22 cellular contexts compared by ENCODE assay signal in genomic region chr16:6701096-6701495, GRCh38.
DNase-seq lines count a peak whose midpoint lies in the region; ATAC-seq, FAIRE-seq and TF ChIP-seq lines count a peak whose summit lies in the region.
"Had no signal": no experiment of that assay in that cellular context is flagged by ENCODE, and none has a peak within 500 bp of the region (broad histone marks: within the 10 kb centered on the region; RNA-seq: fewer than 3 reads in every experiment).

No MANE protein-coding gene starts in this region.

- H3K79me2 ChIP-seq in HepG2 (ENCODE audit: insufficient read depth, low read length) (no peaks in the 10 kb centered on the region), trophoblast cell (ENCODE audit: control insufficient read depth, insufficient read depth, low read length, poor library complexity) (no peaks in the 10 kb centered on the region)

- H2AFZ ChIP-seq in HepG2 (ENCODE audit: low read length): no peak overlapping the region
- H2AFZ ChIP-seq in trophoblast cell (ENCODE audit: insufficient read depth, low read length, poor library complexity): no peak overlapping the region

- no peak for FAIRE-seq in HepG2 (lab: Jason Lieb, UNC)
- FAIRE-seq: A549, D721Med, G401.6, GM12891, GM19239 had no signal

- no peak overlapping the region for H4K91ac ChIP-seq in trophoblast cell (ENCODE audit: low read depth, low read length)

- 0% methylated on average over 3 of the region's 3 CpGs for WGBS in HepG2 (ENCODE audit: low lambda C conversion rate)
- WGBS in right lobe of liver (ENCODE audit: insufficient coverage, low coverage, low lambda C conversion rate, missing lambda C conversion rate): no CpG with 5 or more reads among the region's 3 CpGs
- WGBS in trophoblast cell (ENCODE audit: extremely low coverage, insufficient coverage, insufficient read length): no CpG with 5 or more reads among the region's 3 CpGs

- H3K36me3 ChIP-seq in HepG2 (replicated peaks in 1 of 2; ENCODE audit: control insufficient read depth in 1 of 2, insufficient read depth in 2 of 2, low read length in 2 of 2) (no peaks in the 10 kb centered on the region), right lobe of liver (no peaks in the 10 kb centered on the region), trophoblast cell (ENCODE audit: control insufficient read depth in 1 of 2, insufficient read depth in 2 of 2, low read length in 2 of 2) (no peaks in the 10 kb centered on the region)
- H3K36me3 ChIP-seq: BLaER1 treated with 17β-estradiol and CSF1 and Interleukin-3, amounts not matched to agents 10 nM and 100 nM had no signal

- TF ChIP-seq EP300 in HepG2 (IDR thresholded peaks at IDR 0.05; ENCODE audit: low read depth in 2 of 2, low read length in 2 of 2) (no peak), HepG2 (CRISPR knock-in tag; IDR thresholded peaks at IDR 0.05; ENCODE audit: borderline replicate concordance) (no peak)

- no peak overlapping the region for H4K8ac ChIP-seq in trophoblast cell (ENCODE audit: low read depth, low read length)

- no peaks in the 10 kb centered on the region for H3K36me3 Mint-ChIP-seq in glutamatergic neuron (ENCODE audit: unreplicated experiment)
- H3K36me3 Mint-ChIP-seq in stimulated activated effector memory CD8-positive, alpha-beta T cell treated with anti-CD3 and anti-CD28 coated beads, Interleukin-12 subunit alpha, Interleukin-12 subunit beta, amount 100 ng/mL, for 72 hours: no peaks in the 10 kb centered on the region
- H3K36me3 Mint-ChIP-seq: CD8-positive, alpha-beta T cell had no signal

- TF ChIP-seq CTCF in HepG2 (CRISPR knock-in tag; IDR thresholded peaks at IDR 0.05) (no peak), right lobe of liver (IDR thresholded peaks at IDR 0.05) (no peak), glutamatergic neuron (IDR thresholded peaks at IDR 0.05; ENCODE audit: partially characterized antibody, unreplicated experiment) (no peak)

- no peak for ATAC-seq in HepG2
- ATAC-seq in right lobe of liver: no peak
- no peak for ATAC-seq in stimulated activated effector memory CD8-positive, alpha-beta T cell treated with anti-CD3 and anti-CD28 coated beads, Interleukin-12 subunit alpha, Interleukin-12 subunit beta, amount 100 ng/mL, for 72 hours
- ATAC-seq: A549; CD8-positive, alpha-beta T cell had no signal

- DNase-seq in HepG2 (ENCODE audit: low spot score) (no peak), right lobe of liver (no peak), glutamatergic neuron (no peak), trophoblast cell (no peak), NCI-H1092 treated with DMSO at 0.1 percent for 48 hours (lab: John Stamatoyannopoulos, UW) (no peak)
- DNase-seq in stimulated activated effector memory CD8-positive, alpha-beta T cell treated with anti-CD3 and anti-CD28 coated beads, Interleukin-12 subunit alpha, Interleukin-12 subunit beta, amount 100 ng/mL, for 72 hours (ENCODE audit: low spot score in 2 of 2): no peak
- DNase-seq: AML-193; Caco-2; Calu3; CD4-positive, alpha-beta T cell; CD8-positive, alpha-beta T cell; DMS79 treated with DMSO at 0.1 percent for 48 hours; GF-D8 had no signal

- H3K27me3 Mint-ChIP-seq in glutamatergic neuron (ENCODE audit: unreplicated experiment): no peaks in the 10 kb centered on the region
- H3K27me3 Mint-ChIP-seq: B cell; CD4-positive, alpha-beta T cell had no signal

- no peak overlapping the region for H3K18ac ChIP-seq in trophoblast cell (ENCODE audit: low read length)

- H2AK5ac ChIP-seq in trophoblast cell (ENCODE audit: low read length): no peak overlapping the region

- H3K9me3 Mint-ChIP-seq in glutamatergic neuron (ENCODE audit: unreplicated experiment): peaks cover 10% of the 10 kb centered on the region
- H3K9me3 Mint-ChIP-seq in stimulated activated effector memory CD8-positive, alpha-beta T cell treated with anti-CD3 and anti-CD28 coated beads, Interleukin-12 subunit alpha, Interleukin-12 subunit beta, amount 100 ng/mL, for 72 hours: peaks cover 10% of the 10 kb centered on the region
- H3K9me3 Mint-ChIP-seq: CD8-positive, alpha-beta T cell had no signal

- no TSS peak for BruUV-seq in HepG2 (replicated peaks; lab: Mats Ljungman, UMichigan)

- H2BK120ac ChIP-seq in trophoblast cell (ENCODE audit: insufficient read depth, low read length, poor library complexity): no peak overlapping the region

- no peaks in the 10 kb centered on the region for H3K79me1 ChIP-seq in trophoblast cell (ENCODE audit: low read length)

- no peak for TF ChIP-seq POLR2A in HepG2 (IDR thresholded peaks at IDR 0.05; ENCODE audit: insufficient read depth in 1 of 2, low read depth in 2 of 2, low read length in 2 of 2)
- no peak for TF ChIP-seq POLR2A in right lobe of liver (IDR thresholded peaks at IDR 0.05)

- H3K4me1 ChIP-seq in HepG2 (ENCODE audit: insufficient read depth, low read length) (no peaks in the 10 kb centered on the region), right lobe of liver (no peaks in the 10 kb centered on the region), trophoblast cell (ENCODE audit: control insufficient read depth in 1 of 2, insufficient read depth in 2 of 2, low read length in 2 of 2) (no peaks in the 10 kb centered on the region)
- H3K4me1 ChIP-seq: A549; BLaER1 treated with 17β-estradiol and CSF1 and Interleukin-3, amounts not matched to agents 10 nM and 100 nM; Caco-2 had no signal

- H3K4me3 ChIP-seq in HepG2 (replicated peaks in 1 of 3; ENCODE audit: insufficient read depth in 1 of 3, low read depth in 2 of 3, low read length in 3 of 3): no peak overlapping the region
- no peak overlapping the region for H3K4me3 ChIP-seq in right lobe of liver
- H3K4me3 ChIP-seq in trophoblast cell (ENCODE audit: low read depth, low read length): no peak overlapping the region
- H3K4me3 ChIP-seq: A549; BLaER1 treated with 17β-estradiol and CSF1 and Interleukin-3, amounts not matched to agents 10 nM and 100 nM had no signal

- H2BK12ac ChIP-seq in trophoblast cell (ENCODE audit: low read length): no peak overlapping the region

- H3K9me3 ChIP-seq in HepG2 (ENCODE audit: low read length) (no peaks in the 10 kb centered on the region), right lobe of liver (no peaks in the 10 kb centered on the region), trophoblast cell (ENCODE audit: insufficient read depth, low read depth, low read length) (no peaks in the 10 kb centered on the region)
- H3K9me3 ChIP-seq: A549; BLaER1 treated with 17β-estradiol and CSF1 and Interleukin-3, amounts not matched to agents 10 nM and 100 nM; Caco-2 had no signal

- H3K4me1 Mint-ChIP-seq in glutamatergic neuron (ENCODE audit: low read depth, unreplicated experiment): peaks cover 4% of the 10 kb centered on the region
- H3K4me1 Mint-ChIP-seq in stimulated activated effector memory CD8-positive, alpha-beta T cell treated with anti-CD3 and anti-CD28 coated beads, Interleukin-12 subunit alpha, Interleukin-12 subunit beta, amount 100 ng/mL, for 72 hours: no peaks in the 10 kb centered on the region
- H3K4me1 Mint-ChIP-seq: B cell had no signal

- H4K20me1 ChIP-seq in HepG2 (ENCODE audit: insufficient read depth, low read length): no peaks in the 10 kb centered on the region
- H4K20me1 ChIP-seq: BLaER1 treated with 17β-estradiol and CSF1 and Interleukin-3, amounts not matched to agents 10 nM and 100 nM had no signal

- no peak overlapping the region for H3K27ac ChIP-seq in HepG2 (ENCODE audit: extremely low read length, insufficient read depth, low read length)
- no peak overlapping the region for H3K27ac ChIP-seq in right lobe of liver
- H3K27ac ChIP-seq in trophoblast cell (ENCODE audit: low read depth, low read length): no peak overlapping the region
- H3K27ac ChIP-seq: 22Rv1; A549; BLaER1 treated with 17β-estradiol and CSF1 and Interleukin-3, amounts not matched to agents 10 nM and 100 nM; C4-2B had no signal

- H3K14ac ChIP-seq in trophoblast cell (ENCODE audit: low read length): no peak overlapping the region

- peak overlapping the region; percentile 60 for H3K27ac Mint-ChIP-seq in glutamatergic neuron (ENCODE audit: unreplicated experiment)
- H3K27ac Mint-ChIP-seq in stimulated activated effector memory CD8-positive, alpha-beta T cell treated with anti-CD3 and anti-CD28 coated beads, Interleukin-12 subunit alpha, Interleukin-12 subunit beta, amount 100 ng/mL, for 72 hours: no peak overlapping the region
- H3K27ac Mint-ChIP-seq: B cell; CD4-positive, alpha-beta T cell; CD8-positive, alpha-beta T cell had no signal

- intact Hi-C loops in HepG2 (cut with micrococcal nuclease; ENCODE audit: unreplicated experiment): no loop called here
- intact Hi-C loops in right lobe of liver (cut with DNase I): no loop called here

- no peak overlapping the region for H2BK5ac ChIP-seq in trophoblast cell (ENCODE audit: low read depth, low read length, poor library complexity)

- H3K9ac ChIP-seq in HepG2 (ENCODE audit: insufficient read depth, low read depth, low read length) (no peak overlapping the region), trophoblast cell (ENCODE audit: low read length) (peak overlapping the region; percentile 29)
- H3K9ac ChIP-seq: BLaER1 treated with 17β-estradiol and CSF1 and Interleukin-3, amounts not matched to agents 10 nM and 100 nM had no signal

- H3K27me3 ChIP-seq in HepG2 (ENCODE audit: control insufficient read depth in 1 of 2, insufficient read depth in 2 of 2, low read length in 2 of 2) (no peaks in the 10 kb centered on the region), right lobe of liver (no peaks in the 10 kb centered on the region), trophoblast cell (ENCODE audit: insufficient read depth, low read length) (no peaks in the 10 kb centered on the region)
- H3K27me3 ChIP-seq: BLaER1 treated with 17β-estradiol and CSF1 and Interleukin-3, amounts not matched to agents 10 nM and 100 nM had no signal

- H3K23ac ChIP-seq in trophoblast cell (ENCODE audit: low read length): no peak overlapping the region

- no peak overlapping the region for H3K4ac ChIP-seq in trophoblast cell (ENCODE audit: low read depth, low read length)

- no peak overlapping the region for H3K4me3 Mint-ChIP-seq in glutamatergic neuron (ENCODE audit: unreplicated experiment)
- H3K4me3 Mint-ChIP-seq in stimulated activated effector memory CD8-positive, alpha-beta T cell treated with anti-CD3 and anti-CD28 coated beads, Interleukin-12 subunit alpha, Interleukin-12 subunit beta, amount 100 ng/mL, for 72 hours: no peak overlapping the region
- H3K4me3 Mint-ChIP-seq: B cell; CD4-positive, alpha-beta T cell; CD8-positive, alpha-beta T cell had no signal

- in situ Hi-C loops in HepG2 (cut with HindIII; ENCODE audit: extremely low pct_ligation_motif_present, low pct_unique_long_range_greater_than_20kb): no loop called here

- POLR2A ChIA-PET in HepG2 (lab: Yijun Ruan, JAX): no interaction called here

- CTCF ChIA-PET in HepG2 (lab: Yijun Ruan, JAX; ENCODE audit: low intra/inter-chr PET ratio, low total read pairs): no interaction called here

- TF ChIP-seq RAD21 in HepG2 (CRISPR knock-in tag; IDR thresholded peaks at IDR 0.05): no peak

- H3K4me2 ChIP-seq in HepG2 (ENCODE audit: low read depth, low read length) (no peak overlapping the region), trophoblast cell (ENCODE audit: low read length) (no peak overlapping the region)
- H3K4me2 ChIP-seq: A549; BLaER1 treated with 17β-estradiol and CSF1 and Interleukin-3, amounts not matched to agents 10 nM and 100 nM had no signal

- H4K12ac ChIP-seq in trophoblast cell (ENCODE audit: low read depth, low read length): no peak overlapping the region

TF ChIP-seq in HepG2, 621 proteins besides CTCF, POLR2A, EP300 and RAD21 (continues in another document):
- peak; percentile 86 for TF ChIP-seq CREB1 (IDR thresholded peaks at IDR 0.05)
- TF ChIP-seq CREB1 (CRISPR knock-in tag; IDR thresholded peaks at IDR 0.05): no peak
